10 cellular contexts compared by ENCODE assay signal in genomic region chr3:23760325-23760724, GRCh38. TPM values are rescaled to one million over a fixed set of nuclear protein-coding genes. Genes with fewer than 3 reads are reported as not detected.
DNase-seq lines count a peak whose midpoint lies in the region; ATAC-seq and TF ChIP-seq lines count a peak whose summit lies in the region.
"Had no signal": no experiment of that assay in that cellular context is flagged by ENCODE, and none has a peak within 500 bp of the region (broad histone marks: within the 10 kb centered on the region; RNA-seq: fewer than 3 reads in every experiment).

No MANE protein-coding gene starts in this region.

- peaks cover 48 to 54% of the 10 kb centered on the region in 2 donors for H3K4me1 Mint-ChIP-seq in immature natural killer cell

- WGBS in body of pancreas, 2 donors, result 92 to 93% methylated on average over 3 of the region's 3 CpGs

- H3K4me2 ChIP-seq in KMS-11, result peak overlapping the region; percentile 91

- peak overlapping the region; percentile 57 for H2AFZ ChIP-seq in KMS-11 (ENCODE audit: low read depth)

- no peak for TF ChIP-seq CTCF in KMS-11 (conservative IDR thresholded peaks at IDR 0.05; ENCODE audit: low read depth, low read length)
- TF ChIP-seq CTCF in body of pancreas (IDR thresholded peaks at IDR 0.05), result no peak

- DNase-seq in immature natural killer cell (no peak), NCI-H146 treated with DMSO at 0.1 percent for 48 hours (lab: John Stamatoyannopoulos, UW; ENCODE audit: unreplicated experiment) (no peak), body of pancreas (no peak)
- DNase-seq in stimulated activated CD4-positive, alpha-beta T cell treated with anti-CD3 and anti-CD28 coated beads, Interleukin-15, amount 100 ng/mL, for 24 hours, result no peak
- DNase-seq in activated CD4-positive, alpha-beta T cell treated with anti-CD3 and anti-CD28 coated beads, Interleukin-2, amount 50 U/mL, for 1 hour, result no peak
- DNase-seq: uterus had no signal

- no peaks in the 10 kb centered on the region for H3K36me3 ChIP-seq in KMS-11 (ENCODE audit: insufficient read depth)
- H3K36me3 ChIP-seq in body of pancreas (replicated peaks in 1 of 2; ENCODE audit: insufficient read depth in 1 of 2, low read depth in 2 of 2), result no peaks in the 10 kb centered on the region
- H3K36me3 ChIP-seq: uterus had no signal

- H3K27me3 ChIP-seq in KMS-11 (ENCODE audit: insufficient read depth, low read depth) (no peaks in the 10 kb centered on the region), body of pancreas (no peaks in the 10 kb centered on the region)
- H3K27me3 ChIP-seq: uterus had no signal

- peak overlapping the region; percentile 28 to 76 (median 68) for H3K4me3 Mint-ChIP-seq in immature natural killer cell

- H3K36me3 Mint-ChIP-seq in immature natural killer cell, result no peaks in the 10 kb centered on the region

- intact Hi-C loops in body of pancreas (cut with DNase I), result no loop called here

- H3K4me1 ChIP-seq in KMS-11 (ENCODE audit: low read depth, poor library complexity, severe bottlenecking) (peaks cover 71% of the 10 kb centered on the region), body of pancreas (no peaks in the 10 kb centered on the region)
- H3K4me1 ChIP-seq: uterus had no signal

- H3K9ac ChIP-seq in KMS-11, result peak overlapping the region; percentile 4; the same call in 1 of the 2 replicates

- H3K27ac ChIP-seq in KMS-11 (peak overlapping the region; percentile 52), body of pancreas (no peak overlapping the region)
- H3K27ac ChIP-seq: uterus had no signal

- H3K27me3 Mint-ChIP-seq in immature natural killer cell (ENCODE audit: low read depth in 3 of 3), result peaks cover 0 to 8% (median 2%) of the 10 kb centered on the region in 3 donors

- no peaks in the 10 kb centered on the region for H3K79me2 ChIP-seq in KMS-11 (ENCODE audit: insufficient read depth, low read depth)

- H3K9me3 ChIP-seq in body of pancreas, result no peaks in the 10 kb centered on the region
- H3K9me3 ChIP-seq: uterus had no signal

- H3K4me3 ChIP-seq in KMS-11 (IDR thresholded peaks at IDR 0.05; ENCODE audit: insufficient read depth, low read depth, low read length) (no peak overlapping the region), body of pancreas (no peak overlapping the region)
- H3K4me3 ChIP-seq: uterus had no signal

- ATAC-seq in GM18517 (IDR thresholded peaks at IDR 0.05; ENCODE audit: unreplicated experiment) (peak; percentile 24), GM21717 (IDR thresholded peaks at IDR 0.05; ENCODE audit: unreplicated experiment) (peak; percentile 15), body of pancreas (no peak)

- peak overlapping the region in 4 of 6 donors; percentile 25 to 81 (median 59) for H3K27ac Mint-ChIP-seq in immature natural killer cell
- H3K27ac Mint-ChIP-seq: activated T-helper 2 cell treated with anti-CD3 and anti-CD28 coated beads, Interferon-gamma antibody, Interleukin-2, Interleukin-4, amounts not matched to agents 10 μg/mL and 5 μg/mL and 100 μg/mL, durations not matched to agents 14 hours and 24 hours and 36 hours had no signal

- H3K9me3 Mint-ChIP-seq in immature natural killer cell, result no peaks in the 10 kb centered on the region
- H3K9me3 Mint-ChIP-seq: activated T-helper 2 cell treated with anti-CD3 and anti-CD28 coated beads, Interferon-gamma antibody, Interleukin-2, Interleukin-4, amounts not matched to agents 10 μg/mL and 5 μg/mL and 100 μg/mL, durations not matched to agents 14 hours and 24 hours and 36 hours had no signal

- no peak for TF ChIP-seq POLR2A in body of pancreas (IDR thresholded peaks at IDR 0.05)

- H4K20me1 ChIP-seq in KMS-11 (ENCODE audit: insufficient read depth), result no peaks in the 10 kb centered on the region

RNA-seq across cellular contexts. Expression of gene UBE2E1, which starts 45.4 kb away (rescaled TPM):
- polyA plus RNA-seq in immature natural killer cell, result 10 to 100 TPM; 18.0 to 43.9 (median 19.2) TPM
- 10 to 100 TPM; 21.1 to 30.9 TPM for total RNA-seq in body of pancreas
